Comparison of ENCODE assay signal across 1 cellular context in genomic region chr3:15267502-15267901, GRCh38.
TF ChIP-seq lines count a peak whose summit lies in the region.

No MANE protein-coding gene starts in this region.

TF ChIP-seq in HepG2, 621 proteins besides CTCF, POLR2A, EP300 and RAD21:
- no peak for TF ChIP-seq MAZ (IDR thresholded peaks at IDR 0.05; ENCODE audit: borderline replicate concordance, low read depth, low read length)
- no peak for TF ChIP-seq MAZ (CRISPR knock-in tag; IDR thresholded peaks at IDR 0.05; ENCODE audit: low read depth)
